In the genomic region with DNA sequence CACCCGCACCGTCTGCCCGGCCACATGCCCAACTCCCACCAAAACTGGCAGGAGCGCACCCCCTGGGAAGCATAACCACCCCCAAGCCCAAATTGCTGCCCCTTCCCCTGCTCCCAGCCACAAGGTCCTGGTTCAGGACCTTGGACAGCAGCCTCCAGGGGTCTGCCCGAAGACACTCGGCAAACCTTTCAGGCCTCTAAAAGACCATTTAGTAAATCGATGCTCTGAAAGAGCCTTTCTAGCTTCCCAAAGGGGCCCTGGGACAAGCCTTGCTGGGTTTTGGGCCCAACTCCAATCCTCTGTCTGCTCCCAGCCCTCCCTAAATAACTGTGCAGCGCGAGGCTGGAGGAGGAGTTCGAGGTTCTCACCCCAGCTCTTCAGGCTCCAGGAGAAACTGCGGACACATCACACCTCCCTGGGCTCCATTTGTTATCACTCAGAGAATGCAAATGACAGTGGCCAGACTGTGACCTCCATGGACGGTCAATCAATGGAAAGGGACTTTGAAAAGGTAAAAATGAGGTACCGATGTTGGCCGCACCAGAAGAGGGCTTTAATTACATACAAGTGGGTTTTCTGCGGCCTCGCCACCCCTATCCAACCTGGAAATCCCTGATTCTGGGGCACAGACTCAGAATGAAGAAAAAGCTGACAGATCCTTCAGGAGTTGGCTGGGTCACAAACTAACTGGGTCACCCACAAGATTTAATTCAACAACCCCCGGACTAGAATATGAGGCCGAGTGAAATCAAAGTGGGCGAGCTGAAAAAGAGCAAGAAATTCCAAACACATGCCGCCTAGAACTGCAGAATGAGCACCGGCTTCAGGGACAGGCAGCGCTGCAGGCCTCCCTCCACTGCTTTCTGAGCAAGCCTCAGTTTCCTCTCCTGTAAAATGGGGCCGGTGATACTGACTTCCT, we compare ENCODE assay signal across 1 cellular context.
TF ChIP-seq lines count a peak whose summit lies in the region.

No MANE protein-coding gene starts in this region.

TF ChIP-seq in HepG2, 621 proteins besides CTCF, POLR2A, EP300 and RAD21 (continued from another document and continues in another):
- TF ChIP-seq, protein P1, sequence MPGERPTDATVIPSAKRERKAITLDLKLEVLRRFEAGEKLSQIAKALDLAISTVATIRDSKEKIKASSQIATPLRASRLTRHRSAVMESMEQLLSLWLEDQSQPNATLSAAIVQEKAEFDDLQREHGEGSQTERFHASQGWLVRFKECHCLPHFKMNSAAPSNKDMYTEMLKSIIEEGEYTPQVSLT (CRISPR knock-in tag; IDR thresholded peaks at IDR 0.05; ENCODE audit: borderline replicate concordance, low read depth), result no peak
- TF ChIP-seq, protein P2, sequence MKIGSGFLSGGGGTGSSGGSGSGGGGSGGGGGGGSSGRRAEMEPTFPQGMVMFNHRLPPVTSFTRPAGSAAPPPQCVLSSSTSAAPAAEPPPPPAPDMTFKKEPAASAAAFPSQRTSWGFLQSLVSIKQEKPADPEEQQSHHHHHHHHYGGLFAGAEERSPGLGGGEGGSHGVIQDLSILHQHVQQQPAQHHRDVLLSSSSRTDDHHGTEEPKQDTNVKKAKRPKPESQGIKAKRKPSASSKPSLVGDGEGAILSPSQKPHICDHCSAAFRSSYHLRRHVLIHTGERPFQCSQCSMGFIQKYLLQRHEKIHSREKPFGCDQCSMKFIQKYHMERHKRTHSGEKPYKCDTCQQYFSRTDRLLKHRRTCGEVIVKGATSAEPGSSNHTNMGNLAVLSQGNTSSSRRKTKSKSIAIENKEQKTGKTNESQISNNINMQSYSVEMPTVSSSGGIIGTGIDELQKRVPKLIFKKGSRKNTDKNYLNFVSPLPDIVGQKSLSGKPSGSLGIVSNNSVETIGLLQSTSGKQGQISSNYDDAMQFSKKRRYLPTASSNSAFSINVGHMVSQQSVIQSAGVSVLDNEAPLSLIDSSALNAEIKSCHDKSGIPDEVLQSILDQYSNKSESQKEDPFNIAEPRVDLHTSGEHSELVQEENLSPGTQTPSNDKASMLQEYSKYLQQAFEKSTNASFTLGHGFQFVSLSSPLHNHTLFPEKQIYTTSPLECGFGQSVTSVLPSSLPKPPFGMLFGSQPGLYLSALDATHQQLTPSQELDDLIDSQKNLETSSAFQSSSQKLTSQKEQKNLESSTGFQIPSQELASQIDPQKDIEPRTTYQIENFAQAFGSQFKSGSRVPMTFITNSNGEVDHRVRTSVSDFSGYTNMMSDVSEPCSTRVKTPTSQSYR (CRISPR knock-in tag; IDR thresholded peaks at IDR 0.05; ENCODE audit: borderline replicate concordance), result 0 out of 2 replicates have a peak, but pooled peaks have one; percentile 40
- TF ChIP-seq SOX6 (IDR thresholded peaks at IDR 0.05) (no peak), SOX6 (CRISPR knock-in tag; IDR thresholded peaks at IDR 0.05) (no peak), ZNF556 (CRISPR knock-in tag; IDR thresholded peaks at IDR 0.05; ENCODE audit: borderline replicate concordance) (no peak), ZNF232 (CRISPR knock-in tag; IDR thresholded peaks at IDR 0.05; ENCODE audit: borderline replicate concordance) (peak; percentile 93), SPEN (CRISPR knock-in tag; IDR thresholded peaks at IDR 0.05; ENCODE audit: low read depth) (no peak), SSRP1 (CRISPR knock-in tag; IDR thresholded peaks at IDR 0.05) (no peak), ZNF564 (CRISPR knock-in tag; IDR thresholded peaks at IDR 0.05) (no peak; the same call in 1 of the 2 replicates), ZNF709 (CRISPR knock-in tag; IDR thresholded peaks at IDR 0.05) (no peak; the same call in 1 of the 2 replicates), ZC3H13 (CRISPR knock-in tag; IDR thresholded peaks at IDR 0.05) (no peak), ZNF546 (CRISPR knock-in tag; conservative IDR thresholded peaks at IDR 0.05) (no peak), ZNF703 (CRISPR knock-in tag; IDR thresholded peaks at IDR 0.05; ENCODE audit: borderline replicate concordance) (no peak), ZNF772 (CRISPR knock-in tag; IDR thresholded peaks at IDR 0.05) (no peak; the same call in 1 of the 2 replicates), HDAC1 (CRISPR knock-in tag; IDR thresholded peaks at IDR 0.05) (no peak), BRCA1 (CRISPR knock-in tag; IDR thresholded peaks at IDR 0.05) (0 out of 2 replicates have a peak, but pooled peaks have one; percentile 70), WIZ (CRISPR knock-in tag; IDR thresholded peaks at IDR 0.05) (peak; percentile 85; the same call in 1 of the 2 replicates), CHD4 (IDR thresholded peaks at IDR 0.05; ENCODE audit: borderline replicate concordance, low read length) (no peak), JDP2 (CRISPR knock-in tag; IDR thresholded peaks at IDR 0.05; ENCODE audit: borderline replicate concordance) (no peak), KAT8 (CRISPR knock-in tag; IDR thresholded peaks at IDR 0.05) (peak; percentile 25; the same call in 1 of the 2 replicates), ZNF44 (CRISPR knock-in tag; IDR thresholded peaks at IDR 0.05) (no peak), ZKSCAN8 (CRISPR knock-in tag; IDR thresholded peaks at IDR 0.05; ENCODE audit: borderline replicate concordance) (0 out of 2 replicates have a peak, but pooled peaks have one; percentile 26), ZNF10 (CRISPR knock-in tag; IDR thresholded peaks at IDR 0.05; ENCODE audit: borderline replicate concordance, low read depth) (no peak), RARA (CRISPR knock-in tag; IDR thresholded peaks at IDR 0.05) (peak; percentile 18; the same call in 1 of the 2 replicates), FOXK1 (CRISPR knock-in tag; IDR thresholded peaks at IDR 0.05; ENCODE audit: borderline replicate concordance, low read depth) (no peak; the same call in 1 of the 2 replicates), ZFP41 (CRISPR knock-in tag; IDR thresholded peaks at IDR 0.05; ENCODE audit: borderline replicate concordance) (no peak), ZNF30 (CRISPR knock-in tag; IDR thresholded peaks at IDR 0.05) (no peak), ZNF746 (CRISPR knock-in tag; IDR thresholded peaks at IDR 0.05) (no peak), BORCS8-MEF2B (CRISPR knock-in tag; IDR thresholded peaks at IDR 0.05) (peak; percentile 64; the same call in 1 of the 2 replicates), FIP1L1 (IDR thresholded peaks at IDR 0.05; ENCODE audit: borderline replicate concordance, insufficient read depth, low read depth, low read length) (no peak), MEIS1 (CRISPR knock-in tag; IDR thresholded peaks at IDR 0.05; ENCODE audit: borderline replicate concordance) (no peak), REXO4 (CRISPR knock-in tag; IDR thresholded peaks at IDR 0.05; ENCODE audit: borderline replicate concordance) (no peak), ZNF235 (CRISPR knock-in tag; IDR thresholded peaks at IDR 0.05; ENCODE audit: borderline replicate concordance) (no peak), TGIF2 (CRISPR knock-in tag; IDR thresholded peaks at IDR 0.05) (peak; percentile 70; the same call in 1 of the 2 replicates), CENPT (CRISPR knock-in tag; IDR thresholded peaks at IDR 0.05; ENCODE audit: low read depth) (0 out of 2 replicates have a peak, but pooled peaks have one; percentile 53), NCOR1 (IDR thresholded peaks at IDR 0.05; ENCODE audit: borderline replicate concordance, low read length) (no peak), MTF1 (CRISPR knock-in tag; IDR thresholded peaks at IDR 0.05) (no peak), GABPA (IDR thresholded peaks at IDR 0.05; ENCODE audit: low read depth, low read length) (no peak), GABPA (CRISPR knock-in tag; IDR thresholded peaks at IDR 0.05; ENCODE audit: low read depth) (no peak), ZNF274 (CRISPR knock-in tag; IDR thresholded peaks at IDR 0.05) (peak; percentile 30; the same call in 1 of the 2 replicates)
- TF ChIP-seq, protein P3, sequence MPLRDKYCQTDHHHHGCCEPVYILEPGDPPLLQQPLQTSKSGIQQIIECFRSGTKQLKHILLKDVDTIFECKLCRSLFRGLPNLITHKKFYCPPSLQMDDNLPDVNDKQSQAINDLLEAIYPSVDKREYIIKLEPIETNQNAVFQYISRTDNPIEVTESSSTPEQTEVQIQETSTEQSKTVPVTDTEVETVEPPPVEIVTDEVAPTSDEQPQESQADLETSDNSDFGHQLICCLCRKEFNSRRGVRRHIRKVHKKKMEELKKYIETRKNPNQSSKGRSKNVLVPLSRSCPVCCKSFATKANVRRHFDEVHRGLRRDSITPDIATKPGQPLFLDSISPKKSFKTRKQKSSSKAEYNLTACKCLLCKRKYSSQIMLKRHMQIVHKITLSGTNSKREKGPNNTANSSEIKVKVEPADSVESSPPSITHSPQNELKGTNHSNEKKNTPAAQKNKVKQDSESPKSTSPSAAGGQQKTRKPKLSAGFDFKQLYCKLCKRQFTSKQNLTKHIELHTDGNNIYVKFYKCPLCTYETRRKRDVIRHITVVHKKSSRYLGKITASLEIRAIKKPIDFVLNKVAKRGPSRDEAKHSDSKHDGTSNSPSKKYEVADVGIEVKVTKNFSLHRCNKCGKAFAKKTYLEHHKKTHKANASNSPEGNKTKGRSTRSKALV (CRISPR knock-in tag; IDR thresholded peaks at IDR 0.05), result peak; percentile 65; the same call in 1 of the 2 replicates
- TF ChIP-seq, protein P4, sequence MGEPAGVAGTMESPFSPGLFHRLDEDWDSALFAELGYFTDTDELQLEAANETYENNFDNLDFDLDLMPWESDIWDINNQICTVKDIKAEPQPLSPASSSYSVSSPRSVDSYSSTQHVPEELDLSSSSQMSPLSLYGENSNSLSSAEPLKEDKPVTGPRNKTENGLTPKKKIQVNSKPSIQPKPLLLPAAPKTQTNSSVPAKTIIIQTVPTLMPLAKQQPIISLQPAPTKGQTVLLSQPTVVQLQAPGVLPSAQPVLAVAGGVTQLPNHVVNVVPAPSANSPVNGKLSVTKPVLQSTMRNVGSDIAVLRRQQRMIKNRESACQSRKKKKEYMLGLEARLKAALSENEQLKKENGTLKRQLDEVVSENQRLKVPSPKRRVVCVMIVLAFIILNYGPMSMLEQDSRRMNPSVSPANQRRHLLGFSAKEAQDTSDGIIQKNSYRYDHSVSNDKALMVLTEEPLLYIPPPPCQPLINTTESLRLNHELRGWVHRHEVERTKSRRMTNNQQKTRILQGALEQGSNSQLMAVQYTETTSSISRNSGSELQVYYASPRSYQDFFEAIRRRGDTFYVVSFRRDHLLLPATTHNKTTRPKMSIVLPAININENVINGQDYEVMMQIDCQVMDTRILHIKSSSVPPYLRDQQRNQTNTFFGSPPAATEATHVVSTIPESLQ (CRISPR knock-in tag; conservative IDR thresholded peaks at IDR 0.05), result 0 out of 2 replicates have a peak, but pooled peaks have one; percentile 76
- TF ChIP-seq, protein P5, sequence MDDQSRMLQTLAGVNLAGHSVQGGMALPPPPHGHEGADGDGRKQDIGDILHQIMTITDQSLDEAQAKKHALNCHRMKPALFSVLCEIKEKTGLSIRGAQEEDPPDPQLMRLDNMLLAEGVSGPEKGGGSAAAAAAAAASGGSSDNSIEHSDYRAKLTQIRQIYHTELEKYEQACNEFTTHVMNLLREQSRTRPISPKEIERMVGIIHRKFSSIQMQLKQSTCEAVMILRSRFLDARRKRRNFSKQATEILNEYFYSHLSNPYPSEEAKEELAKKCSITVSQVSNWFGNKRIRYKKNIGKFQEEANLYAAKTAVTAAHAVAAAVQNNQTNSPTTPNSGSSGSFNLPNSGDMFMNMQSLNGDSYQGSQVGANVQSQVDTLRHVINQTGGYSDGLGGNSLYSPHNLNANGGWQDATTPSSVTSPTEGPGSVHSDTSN (CRISPR knock-in tag; IDR thresholded peaks at IDR 0.05; ENCODE audit: borderline replicate concordance), result peak; percentile 58; the same call in 1 of the 2 replicates
- TF ChIP-seq, protein P6, sequence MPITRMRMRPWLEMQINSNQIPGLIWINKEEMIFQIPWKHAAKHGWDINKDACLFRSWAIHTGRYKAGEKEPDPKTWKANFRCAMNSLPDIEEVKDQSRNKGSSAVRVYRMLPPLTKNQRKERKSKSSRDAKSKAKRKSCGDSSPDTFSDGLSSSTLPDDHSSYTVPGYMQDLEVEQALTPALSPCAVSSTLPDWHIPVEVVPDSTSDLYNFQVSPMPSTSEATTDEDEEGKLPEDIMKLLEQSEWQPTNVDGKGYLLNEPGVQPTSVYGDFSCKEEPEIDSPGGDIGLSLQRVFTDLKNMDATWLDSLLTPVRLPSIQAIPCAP (CRISPR knock-in tag; IDR thresholded peaks at IDR 0.05; ENCODE audit: low read depth), result no peak
- TF ChIP-seq, protein P7, sequence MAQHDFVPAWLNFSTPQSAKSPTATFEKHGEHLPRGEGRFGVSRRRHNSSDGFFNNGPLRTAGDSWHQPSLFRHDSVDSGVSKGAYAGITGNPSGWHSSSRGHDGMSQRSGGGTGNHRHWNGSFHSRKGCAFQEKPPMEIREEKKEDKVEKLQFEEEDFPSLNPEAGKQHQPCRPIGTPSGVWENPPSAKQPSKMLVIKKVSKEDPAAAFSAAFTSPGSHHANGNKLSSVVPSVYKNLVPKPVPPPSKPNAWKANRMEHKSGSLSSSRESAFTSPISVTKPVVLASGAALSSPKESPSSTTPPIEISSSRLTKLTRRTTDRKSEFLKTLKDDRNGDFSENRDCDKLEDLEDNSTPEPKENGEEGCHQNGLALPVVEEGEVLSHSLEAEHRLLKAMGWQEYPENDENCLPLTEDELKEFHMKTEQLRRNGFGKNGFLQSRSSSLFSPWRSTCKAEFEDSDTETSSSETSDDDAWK (CRISPR knock-in tag; IDR thresholded peaks at IDR 0.05), result no peak
- TF ChIP-seq, protein P8, sequence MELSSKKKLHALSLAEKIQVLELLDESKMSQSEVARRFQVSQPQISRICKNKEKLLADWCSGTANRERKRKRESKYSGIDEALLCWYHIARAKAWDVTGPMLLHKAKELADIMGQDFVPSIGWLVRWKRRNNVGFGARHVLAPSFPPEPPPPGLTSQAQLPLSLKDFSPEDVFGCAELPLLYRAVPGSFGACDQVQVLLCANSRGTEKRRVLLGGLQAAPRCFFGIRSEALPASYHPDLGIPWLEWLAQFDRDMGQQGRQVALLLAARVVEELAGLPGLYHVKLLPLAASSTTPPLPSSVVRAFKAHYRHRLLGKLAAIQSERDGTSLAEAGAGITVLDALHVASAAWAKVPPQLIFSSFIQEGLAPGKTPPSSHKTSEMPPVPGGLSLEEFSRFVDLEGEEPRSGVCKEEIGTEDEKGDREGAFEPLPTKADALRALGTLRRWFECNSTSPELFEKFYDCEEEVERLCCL (CRISPR knock-in tag; IDR thresholded peaks at IDR 0.05; ENCODE audit: borderline replicate concordance), result peak; percentile 71; the same call in 1 of the 2 replicates
- TF ChIP-seq, protein P9, sequence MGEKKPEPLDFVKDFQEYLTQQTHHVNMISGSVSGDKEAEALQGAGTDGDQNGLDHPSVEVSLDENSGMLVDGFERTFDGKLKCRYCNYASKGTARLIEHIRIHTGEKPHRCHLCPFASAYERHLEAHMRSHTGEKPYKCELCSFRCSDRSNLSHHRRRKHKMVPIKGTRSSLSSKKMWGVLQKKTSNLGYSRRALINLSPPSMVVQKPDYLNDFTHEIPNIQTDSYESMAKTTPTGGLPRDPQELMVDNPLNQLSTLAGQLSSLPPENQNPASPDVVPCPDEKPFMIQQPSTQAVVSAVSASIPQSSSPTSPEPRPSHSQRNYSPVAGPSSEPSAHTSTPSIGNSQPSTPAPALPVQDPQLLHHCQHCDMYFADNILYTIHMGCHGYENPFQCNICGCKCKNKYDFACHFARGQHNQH (CRISPR knock-in tag; IDR thresholded peaks at IDR 0.05), result 0 out of 2 replicates have a peak, but pooled peaks have one; percentile 47
